ENCODE assay signal across 10 cellular contexts in genomic region chr10:70265032-70265689, GRCh38. TPM values are rescaled to one million over a fixed set of nuclear protein-coding genes. Genes with fewer than 3 reads are reported as not detected.
DNase-seq lines count a peak whose midpoint lies in the region; ATAC-seq, FAIRE-seq and TF ChIP-seq lines count a peak whose summit lies in the region.
"Had no signal": no experiment of that assay in that cellular context is flagged by ENCODE, and none has a peak within 500 bp of the region (broad histone marks: within the 10 kb centered on the region; RNA-seq: fewer than 3 reads in every experiment).

No MANE protein-coding gene starts in this region.

- H3K9me3 ChIP-seq in CD4-positive, alpha-beta T cell (ENCODE audit: control insufficient read depth, low read length), result no peaks in the 10 kb centered on the region

- H3K4me1 Mint-ChIP-seq in HFFc6 (ENCODE audit: low read depth), result peaks cover 33% of the 10 kb centered on the region
- no peaks in the 10 kb centered on the region for H3K4me1 Mint-ChIP-seq in activated B cell treated with CpG ODN at 0.5 μM for 24 hours
- H3K4me1 Mint-ChIP-seq in CD4-positive, alpha-beta T cell (ENCODE audit: low read depth), result no peaks in the 10 kb centered on the region

- intact Hi-C loops in activated B cell treated with CpG ODN at 0.5 μM for 24 hours (cut with micrococcal nuclease), result loop anchor here (1.0 kb wide), 1 partner anchor 99 kb away; no protein-coding TSS in a partner anchor
- intact Hi-C loops in CD4-positive, alpha-beta T cell (cut with DNase I, micrococcal nuclease), result loop anchor here in 1 of 2 experiments (5.0 kb wide), 1 partner anchor 33 kb away; the partner anchor contains the start of gene PPA1

- H3K36me3 Mint-ChIP-seq in HFFc6 (ENCODE audit: low read depth), result peaks cover 13% of the 10 kb centered on the region
- no peaks in the 10 kb centered on the region for H3K36me3 Mint-ChIP-seq in activated B cell treated with CpG ODN at 0.5 μM for 24 hours (ENCODE audit: low read depth)
- H3K36me3 Mint-ChIP-seq in CD4-positive, alpha-beta T cell (ENCODE audit: low read depth), result no peaks in the 10 kb centered on the region
- H3K36me3 Mint-ChIP-seq: stimulated activated effector memory CD8-positive, alpha-beta T cell treated with anti-CD3 and anti-CD28 coated beads, Interleukin-12 subunit alpha, Interleukin-12 subunit beta, amount 100 ng/mL, for 72 hours had no signal

- H3K27me3 Mint-ChIP-seq in HFFc6 (ENCODE audit: insufficient read depth) (peaks cover 18% of the 10 kb centered on the region), activated B cell treated with CpG ODN at 0.5 μM for 24 hours (peaks cover 22% of the 10 kb centered on the region)
- H3K27me3 Mint-ChIP-seq in CD4-positive, alpha-beta T cell, result peaks cover 16% of the 10 kb centered on the region

- FAIRE-seq in frontal cortex (lab: Jason Lieb, UNC), result no peak

- H3K4me3 Mint-ChIP-seq in HFFc6 (no peak overlapping the region), activated B cell treated with CpG ODN at 0.5 μM for 24 hours (no peak overlapping the region)
- no peak overlapping the region for H3K4me3 Mint-ChIP-seq in CD4-positive, alpha-beta T cell
- H3K4me3 Mint-ChIP-seq: effector memory CD8-positive, alpha-beta T cell; stimulated activated effector memory CD8-positive, alpha-beta T cell treated with anti-CD3 and anti-CD28 coated beads, Interleukin-12 subunit alpha, Interleukin-12 subunit beta, amount 100 ng/mL, for 72 hours had no signal

- DNase-seq in DMS53 (lab: John Stamatoyannopoulos, UW) (peak; percentile 84), HFFc6 (no peak), activated B cell treated with CpG ODN at 0.5 μM for 24 hours (no peak), left kidney (ENCODE audit: low read depth, low spot score) (peak; percentile 71), NK-92 (lab: John Stamatoyannopoulos, UW; ENCODE audit: unreplicated experiment) (no peak), frontal cortex (ENCODE audit: low spot score in 2 of 2) (no peak), inferior parietal cortex (ENCODE audit: extremely low spot score) (no peak)
- no peak for DNase-seq in CD4-positive, alpha-beta T cell
- DNase-seq: effector memory CD8-positive, alpha-beta T cell had no signal

- CTCF ChIA-PET in activated B cell treated with CpG ODN at 0.5 μM for 24 hours (lab: Charles Lee), result interaction anchor here (0.6 to 13.0 kb wide), 11 partner anchors 9 to 196 kb away, joined by 3 to 204 read pairs (median 4); no protein-coding TSS in a partner anchor
- CTCF ChIA-PET in CD4-positive, alpha-beta T cell (lab: Charles Lee), result interaction anchor here (1.3 kb wide), 1 partner anchor 8 kb away, joined by 4 read pairs; no protein-coding TSS in a partner anchor

- no peak overlapping the region for H3K27ac Mint-ChIP-seq in HFFc6
- no peak overlapping the region for H3K27ac Mint-ChIP-seq in activated B cell treated with CpG ODN at 0.5 μM for 24 hours
- H3K27ac Mint-ChIP-seq in CD4-positive, alpha-beta T cell, result no peak overlapping the region
- H3K27ac Mint-ChIP-seq: effector memory CD8-positive, alpha-beta T cell; stimulated activated effector memory CD8-positive, alpha-beta T cell treated with anti-CD3 and anti-CD28 coated beads, Interleukin-12 subunit alpha, Interleukin-12 subunit beta, amount 100 ng/mL, for 72 hours had no signal

- TF ChIP-seq CTCF in HFFc6 (IDR thresholded peaks at IDR 0.05), result peak; percentile 20; the same call in 1 of the 2 replicates
- no peak for TF ChIP-seq CTCF in activated B cell treated with CpG ODN at 0.5 μM for 24 hours (IDR thresholded peaks at IDR 0.05)
- TF ChIP-seq CTCF in CD4-positive, alpha-beta T cell (IDR thresholded peaks at IDR 0.05), result no peak

- H3K27me3 ChIP-seq in CD4-positive, alpha-beta T cell (ENCODE audit: control insufficient read depth, insufficient read depth, low read length), result no peaks in the 10 kb centered on the region

- ATAC-seq in activated B cell treated with CpG ODN at 0.5 μM for 24 hours (ENCODE audit: low read depth), result peak; percentile 60
- no peak for ATAC-seq in CD4-positive, alpha-beta T cell (ENCODE audit: poor library complexity)
- ATAC-seq: effector memory CD8-positive, alpha-beta T cell; stimulated activated effector memory CD8-positive, alpha-beta T cell treated with anti-CD3 and anti-CD28 coated beads, Interleukin-12 subunit alpha, Interleukin-12 subunit beta, amount 100 ng/mL, for 72 hours had no signal

- POLR2A ChIA-PET in activated B cell treated with CpG ODN at 0.5 μM for 24 hours (lab: Charles Lee), result interaction anchor here (1.2 to 1.3 kb wide), 2 partner anchors 97 to 99 kb away, joined by 3 to 4 read pairs; no protein-coding TSS in a partner anchor
- POLR2A ChIA-PET in CD4-positive, alpha-beta T cell (lab: Charles Lee), result no interaction called here

- H3K9me3 Mint-ChIP-seq in HFFc6, result peaks cover 11% of the 10 kb centered on the region
- peaks cover 7% of the 10 kb centered on the region for H3K9me3 Mint-ChIP-seq in activated B cell treated with CpG ODN at 0.5 μM for 24 hours
- H3K9me3 Mint-ChIP-seq in CD4-positive, alpha-beta T cell, result no peaks in the 10 kb centered on the region

- no peak overlapping the region for H3K27ac ChIP-seq in CD4-positive, alpha-beta T cell (ENCODE audit: low read depth, low read length)

RNA-seq across cellular contexts. Expression of gene NPFFR1, which starts 18.6 kb away (rescaled TPM):
- not detected for total RNA-seq in HFFc6 (2021; fragmentation: NEBNext Ultra II Directional; extraction: Animal tissue kit (Norgen Biotek cat#: 25700))
- total RNA-seq in activated B cell treated with CpG ODN at 0.5 μM for 24 hours (not detected in 2 replicates), frontal cortex (1.2 TPM)
- total RNA-seq in CD4-positive, alpha-beta T cell, result under 1 TPM in 1 of 2 experiments, not detected in 1; 0.03 TPM

RNA-seq across cellular contexts. Expression of gene PPA1, which starts 31.9 kb away (rescaled TPM):
- 100 to 1,000 TPM; 105 to 132 (median 121) TPM for total RNA-seq in HFFc6 (2021; fragmentation: NEBNext Ultra II Directional; extraction: Animal tissue kit (Norgen Biotek cat#: 25700))
- 107 and 118 TPM in 2 replicates for total RNA-seq in activated B cell treated with CpG ODN at 0.5 μM for 24 hours
- 351 TPM for total RNA-seq in frontal cortex
- total RNA-seq in CD4-positive, alpha-beta T cell, result 10 to 100 TPM; 69.0 to 69.3 TPM

Comparison
In these comparisons a context has a peak if more than half of its experiments do, and no peak if none do; other contexts are left out.
1. DNase-seq: peak in DMS53 (single experiment) and left kidney (single experiment); none in HFFc6 (single experiment), activated B cell treated with CpG ODN at 0.5 μM for 24 hours (single experiment), NK-92 (single experiment), frontal cortex (0 of 2), inferior parietal cortex (single experiment) and CD4-positive, alpha-beta T cell (0 of 10).